Comparison of ENCODE assay signal across 1 cellular context in the genomic region with DNA sequence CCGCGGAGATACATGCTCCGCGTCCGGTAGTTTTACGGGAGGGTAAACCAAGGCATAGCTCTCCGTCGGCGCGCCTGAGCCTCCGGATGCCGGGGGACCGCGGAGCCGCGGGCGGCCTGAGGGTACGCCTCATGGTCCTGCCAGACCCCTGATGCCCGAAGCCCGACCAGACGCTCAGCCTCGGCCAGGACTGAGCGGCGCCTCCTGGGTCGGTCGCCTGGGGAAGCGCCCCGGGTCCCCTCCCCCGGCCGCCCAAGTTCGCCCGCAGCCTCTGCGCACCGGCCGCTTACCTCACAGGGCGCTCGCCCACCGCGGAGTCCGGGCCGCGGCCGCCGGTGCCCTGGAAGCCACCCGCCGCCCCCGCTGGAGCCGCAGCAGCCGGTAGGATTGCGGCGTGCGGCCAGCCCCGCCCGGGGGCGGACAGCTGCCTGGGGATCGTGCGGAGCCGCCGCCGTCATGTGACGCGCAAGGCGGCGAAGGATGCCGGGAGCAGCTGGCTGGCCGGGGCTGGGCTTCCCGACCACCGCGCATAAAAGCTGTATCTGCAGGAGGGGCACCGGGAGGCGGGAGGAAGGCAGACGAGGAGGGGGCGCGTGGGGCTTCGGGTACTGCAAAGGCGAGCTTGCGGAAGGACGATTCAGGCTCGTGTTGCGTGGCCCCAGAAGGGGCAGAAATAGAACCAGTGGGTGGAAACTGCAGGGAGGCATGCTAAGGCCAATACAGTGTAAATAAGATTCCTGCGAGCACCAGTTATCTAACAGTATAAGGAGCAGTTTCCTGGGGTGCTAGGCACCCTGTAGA.
TF ChIP-seq lines count a peak whose summit lies in the region.

A gene with protein sequence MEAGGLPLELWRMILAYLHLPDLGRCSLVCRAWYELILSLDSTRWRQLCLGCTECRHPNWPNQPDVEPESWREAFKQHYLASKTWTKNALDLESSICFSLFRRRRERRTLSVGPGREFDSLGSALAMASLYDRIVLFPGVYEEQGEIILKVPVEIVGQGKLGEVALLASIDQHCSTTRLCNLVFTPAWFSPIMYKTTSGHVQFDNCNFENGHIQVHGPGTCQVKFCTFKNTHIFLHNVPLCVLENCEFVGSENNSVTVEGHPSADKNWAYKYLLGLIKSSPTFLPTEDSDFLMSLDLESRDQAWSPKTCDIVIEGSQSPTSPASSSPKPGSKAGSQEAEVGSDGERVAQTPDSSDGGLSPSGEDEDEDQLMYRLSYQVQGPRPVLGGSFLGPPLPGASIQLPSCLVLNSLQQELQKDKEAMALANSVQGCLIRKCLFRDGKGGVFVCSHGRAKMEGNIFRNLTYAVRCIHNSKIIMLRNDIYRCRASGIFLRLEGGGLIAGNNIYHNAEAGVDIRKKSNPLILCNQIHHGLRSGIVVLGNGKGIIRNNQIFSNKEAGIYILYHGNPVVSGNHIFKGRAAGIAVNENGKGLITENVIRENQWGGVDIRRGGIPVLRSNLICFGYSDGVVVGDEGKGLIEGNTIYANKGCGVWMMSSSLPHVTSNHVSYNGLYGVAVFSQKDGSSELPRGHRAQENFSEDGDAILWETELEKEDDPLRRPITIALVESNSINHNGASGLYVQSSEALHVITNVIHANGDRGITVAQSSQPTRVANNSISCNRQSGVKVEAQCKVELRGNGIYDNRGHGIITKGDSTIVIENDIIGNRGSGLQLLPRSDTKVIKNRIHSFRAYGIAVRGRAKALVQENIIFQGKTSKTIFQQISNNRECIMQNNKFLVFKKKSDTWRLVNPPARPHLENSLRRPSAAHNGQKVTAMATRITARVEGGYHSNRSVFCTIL (minus strand): TSS at position 460 of the 801 bp plus-strand sequence. CDS start 34,612 bp downstream, outside the sequence.

TF ChIP-seq in endothelial cell of umbilical vein, 7 proteins besides CTCF, POLR2A, EP300 and RAD21 (continued from another document):
- TF ChIP-seq, protein P1, sequence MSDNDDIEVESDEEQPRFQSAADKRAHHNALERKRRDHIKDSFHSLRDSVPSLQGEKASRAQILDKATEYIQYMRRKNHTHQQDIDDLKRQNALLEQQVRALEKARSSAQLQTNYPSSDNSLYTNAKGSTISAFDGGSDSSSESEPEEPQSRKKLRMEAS (IDR thresholded peaks at IDR 0.05; ENCODE audit: insufficient read depth, insufficient read length), result no peak
